Comparison of ENCODE assay signal across 24 cellular contexts in the genomic region with DNA sequence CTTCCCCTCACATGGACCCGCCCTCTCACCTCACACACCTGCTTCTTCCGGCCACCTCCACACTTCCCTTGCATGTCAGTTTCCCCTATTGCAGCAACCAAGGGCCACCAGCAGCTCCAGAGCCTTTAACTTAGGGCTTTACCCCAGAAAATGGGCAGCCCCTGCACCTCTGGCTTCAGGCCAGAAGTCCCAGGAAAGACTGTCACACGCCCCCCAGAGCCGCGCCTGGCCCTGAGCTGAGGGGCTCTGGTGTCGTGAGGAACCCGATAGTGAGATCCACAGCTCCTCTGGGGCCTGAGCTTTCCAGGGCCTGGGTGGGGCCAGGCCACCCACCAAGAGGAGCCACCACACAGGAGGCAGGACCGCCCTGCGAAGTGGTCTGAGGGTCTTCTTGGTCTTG.
DNase-seq lines count a peak whose midpoint lies in the region; ATAC-seq and TF ChIP-seq lines count a peak whose summit lies in the region.
"Had no signal": no experiment of that assay in that cellular context is flagged by ENCODE, and none has a peak within 500 bp of the region (broad histone marks: within the 10 kb centered on the region; RNA-seq: fewer than 3 reads in every experiment).

No MANE protein-coding gene starts in this region.

- H3K36me3 ChIP-seq in right atrium auricular region (no peaks in the 10 kb centered on the region), upper lobe of left lung (no peaks in the 10 kb centered on the region), lower lobe of right lung (no peaks in the 10 kb centered on the region)
- H3K36me3 ChIP-seq: BLaER1 treated with 17β-estradiol and CSF1 and Interleukin-3, amounts not matched to agents 10 nM and 100 nM; upper lobe of right lung had no signal

- H3K36me3 Mint-ChIP-seq in osteocyte (ENCODE audit: unreplicated experiment): no peaks in the 10 kb centered on the region

- TF ChIP-seq POLR2A in upper lobe of left lung (IDR thresholded peaks at IDR 0.05): no peak

- no peaks in the 10 kb centered on the region for H3K27me3 Mint-ChIP-seq in osteocyte (ENCODE audit: unreplicated experiment)

- peaks cover 6% of the 10 kb centered on the region for H3K9me3 Mint-ChIP-seq in osteocyte (ENCODE audit: unreplicated experiment)
- H3K9me3 Mint-ChIP-seq: dendritic cell treated with granulocyte-macrophage colony-stimulating factor and Interleukin-4, amounts not matched to agents 40 ng/mL and 50 ng/mL, for 4 days; T-helper 1 cell treated with Interleukin-12 subunit alpha and Interleukin-12 subunit beta and Interleukin-4 antibody, amounts not matched to agents 30 μg/mL and 1 μg/mL, for 36 hours had no signal

- intact Hi-C loops in left cardiac atrium (cut with DNase I) (no loop called here), lower lobe of right lung (cut with DNase I) (no loop called here)

- no peak for TF ChIP-seq EP300 in upper lobe of left lung (IDR thresholded peaks at IDR 0.05)

- H3K27me3 ChIP-seq in right atrium auricular region: no peaks in the 10 kb centered on the region
- H3K27me3 ChIP-seq in upper lobe of left lung: no peaks in the 10 kb centered on the region
- H3K27me3 ChIP-seq in lower lobe of right lung (ENCODE audit: low read depth): no peaks in the 10 kb centered on the region
- H3K27me3 ChIP-seq: BLaER1 treated with 17β-estradiol and CSF1 and Interleukin-3, amounts not matched to agents 10 nM and 100 nM; upper lobe of right lung had no signal

- H3K9me3 ChIP-seq in right atrium auricular region (no peaks in the 10 kb centered on the region), upper lobe of left lung (no peaks in the 10 kb centered on the region), lower lobe of right lung (no peaks in the 10 kb centered on the region)
- H3K9me3 ChIP-seq: upper lobe of right lung had no signal

- no peak overlapping the region for H3K27ac Mint-ChIP-seq in osteocyte (ENCODE audit: unreplicated experiment)
- H3K27ac Mint-ChIP-seq: dendritic cell treated with granulocyte-macrophage colony-stimulating factor and Interleukin-4, amounts not matched to agents 40 ng/mL and 50 ng/mL, for 4 days; T-helper 1 cell treated with Interleukin-12 subunit alpha and Interleukin-12 subunit beta and Interleukin-4 antibody, amounts not matched to agents 30 μg/mL and 1 μg/mL, for 36 hours had no signal

- DNase-seq in right atrium auricular region (ENCODE audit: low spot score) (peak; percentile 4), left cardiac atrium (no peak), ecto neural progenitor cell (ENCODE audit: low spot score) (peak; percentile 37), osteocyte (ENCODE audit: extremely low spot score, unreplicated experiment) (peak; percentile 81), upper lobe of left lung (peak; percentile 12 to 51), DMS 273 treated with DMSO at 0.1 percent for 48 hours (lab: John Stamatoyannopoulos, UW) (no peak), lower lobe of right lung (no peak), NOMO-1 treated with DMSO at 0.1 percent for 48 hours (lab: John Stamatoyannopoulos, UW; ENCODE audit: unreplicated experiment) (no peak)
- DNase-seq: activated naive CD4-positive, alpha-beta T cell; activated T-cell treated with anti-CD3 and anti-CD28 coated beads, Interleukin-2, amount 50 U/mL, for 48 hours; central memory CD4-positive, alpha-beta T cell; DMS53; glutamatergic neuron; NCI-H2107; NCI-H345; right cardiac atrium; RPMI8226; stimulated activated CD4-positive, alpha-beta T cell treated with anti-CD3 and anti-CD28 coated beads, Interleukin-12 subunit alpha, Interleukin-12 subunit beta, amount 100 ng/mL, for 4 hours; stimulated activated CD4-positive, alpha-beta T cell treated with anti-CD3 and anti-CD28 coated beads, Interleukin-2, amount 100 ng/mL, for 48 hours had no signal

- H3K4me3 ChIP-seq in right atrium auricular region (no peak overlapping the region), upper lobe of left lung (no peak overlapping the region), lower lobe of right lung (no peak overlapping the region)
- H3K4me3 ChIP-seq: BLaER1 treated with 17β-estradiol and CSF1 and Interleukin-3, amounts not matched to agents 10 nM and 100 nM; upper lobe of right lung had no signal

- H3K27ac ChIP-seq in right atrium auricular region (no peak overlapping the region), upper lobe of left lung (no peak overlapping the region), lower lobe of right lung (no peak overlapping the region)
- H3K27ac ChIP-seq: BLaER1 treated with 17β-estradiol and CSF1 and Interleukin-3, amounts not matched to agents 10 nM and 100 nM; upper lobe of right lung had no signal

- ATAC-seq in left cardiac atrium: no peak
- peak in 1 of 2 donors; percentile 31 for ATAC-seq in upper lobe of left lung (ENCODE audit: low FRiP score in 2 of 2)
- no peak for ATAC-seq in lower lobe of right lung
- ATAC-seq: esophagus mucosa, right cardiac atrium, upper lobe of right lung had no signal

- H3K4me1 ChIP-seq in right atrium auricular region (no peaks in the 10 kb centered on the region), upper lobe of left lung (no peaks in the 10 kb centered on the region), lower lobe of right lung (no peaks in the 10 kb centered on the region)
- H3K4me1 ChIP-seq: upper lobe of right lung had no signal

- no peaks in the 10 kb centered on the region for H3K4me1 Mint-ChIP-seq in osteocyte (ENCODE audit: unreplicated experiment)

- 92 to 93% methylated on average over 5 to 9 of the region's 9 CpGs for WGBS in upper lobe of left lung, 2 donors

- no peak overlapping the region for H3K4me3 Mint-ChIP-seq in osteocyte (ENCODE audit: unreplicated experiment)
- H3K4me3 Mint-ChIP-seq: dendritic cell treated with granulocyte-macrophage colony-stimulating factor and Interleukin-4, amounts not matched to agents 40 ng/mL and 50 ng/mL, for 4 days; T-helper 1 cell treated with Interleukin-12 subunit alpha and Interleukin-12 subunit beta and Interleukin-4 antibody, amounts not matched to agents 30 μg/mL and 1 μg/mL, for 36 hours had no signal

- TF ChIP-seq CTCF in right atrium auricular region (IDR thresholded peaks at IDR 0.05) (no peak), osteocyte (IDR thresholded peaks at IDR 0.05) (no peak), upper lobe of left lung (IDR thresholded peaks at IDR 0.05) (no peak), lower lobe of right lung (IDR thresholded peaks at IDR 0.05) (no peak)

Comparison
In these comparisons a context has a peak if more than half of its experiments do, and no peak if none do; other contexts are left out.
1. DNase-seq: peak in right atrium auricular region (single experiment), ecto neural progenitor cell (single experiment), osteocyte (single experiment) and upper lobe of left lung (2 of 2); none in left cardiac atrium (single experiment), DMS 273 treated with DMSO at 0.1 percent for 48 hours (single experiment), lower lobe of right lung (single experiment) and NOMO-1 treated with DMSO at 0.1 percent for 48 hours (single experiment).